Comparison of ENCODE assay signal across 2 cellular contexts in genomic region chr3:57816471-57817105, GRCh38.
TF ChIP-seq lines count a peak whose summit lies in the region.

No MANE protein-coding gene starts in this region.

TF ChIP-seq in GM23338, 12 proteins besides CTCF, POLR2A, EP300 and RAD21 (continued from another document):
- no peak for TF ChIP-seq REST (IDR thresholded peaks at IDR 0.05; ENCODE audit: unreplicated experiment)
- no peak for TF ChIP-seq ZNF114 (CRISPR knock-in tag; IDR thresholded peaks at IDR 0.05)
- no peak for TF ChIP-seq POLR2AphosphoS5 (IDR thresholded peaks at IDR 0.05; ENCODE audit: low read depth)
- TF ChIP-seq, protein P1, sequence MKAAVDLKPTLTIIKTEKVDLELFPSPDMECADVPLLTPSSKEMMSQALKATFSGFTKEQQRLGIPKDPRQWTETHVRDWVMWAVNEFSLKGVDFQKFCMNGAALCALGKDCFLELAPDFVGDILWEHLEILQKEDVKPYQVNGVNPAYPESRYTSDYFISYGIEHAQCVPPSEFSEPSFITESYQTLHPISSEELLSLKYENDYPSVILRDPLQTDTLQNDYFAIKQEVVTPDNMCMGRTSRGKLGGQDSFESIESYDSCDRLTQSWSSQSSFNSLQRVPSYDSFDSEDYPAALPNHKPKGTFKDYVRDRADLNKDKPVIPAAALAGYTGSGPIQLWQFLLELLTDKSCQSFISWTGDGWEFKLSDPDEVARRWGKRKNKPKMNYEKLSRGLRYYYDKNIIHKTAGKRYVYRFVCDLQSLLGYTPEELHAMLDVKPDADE (IDR thresholded peaks at IDR 0.05), result no peak
- no peak for TF ChIP-seq STAT1 (IDR thresholded peaks at IDR 0.05; ENCODE audit: unreplicated experiment)
- TF ChIP-seq EZH2phosphoT487 (IDR thresholded peaks at IDR 0.05; ENCODE audit: unreplicated experiment), result no peak
- TF ChIP-seq ZNF462 (CRISPR knock-in tag; IDR thresholded peaks at IDR 0.05), result no peak
- TF ChIP-seq ZNF331 (CRISPR knock-in tag; IDR thresholded peaks at IDR 0.05; ENCODE audit: low read depth), result no peak
- TF ChIP-seq CREB1 (CRISPR knock-in tag; IDR thresholded peaks at IDR 0.05; ENCODE audit: low read depth), result no peak
- TF ChIP-seq EZH2 (IDR thresholded peaks at IDR 0.05; ENCODE audit: low read depth, unreplicated experiment), result no peak

TF ChIP-seq in K562, 482 proteins besides CTCF, POLR2A, EP300 and RAD21 (continued from another document):
- no peak for TF ChIP-seq NFE2 (IDR thresholded peaks at IDR 0.05; ENCODE audit: low read depth)
- no peak for TF ChIP-seq CTBP1 (IDR thresholded peaks at IDR 0.05; ENCODE audit: borderline replicate concordance)
- 0 out of 2 replicates have a peak, but pooled peaks have one; percentile 8 for TF ChIP-seq EGR1 (conservative IDR thresholded peaks at IDR 0.05)
- no peak for TF ChIP-seq ZNF780A (CRISPR knock-in tag; IDR thresholded peaks at IDR 0.05)
- TF ChIP-seq CHD2 (IDR thresholded peaks at IDR 0.05; ENCODE audit: low read depth, low read length), result no peak
- no peak for TF ChIP-seq RHOXF2B (CRISPR knock-in tag; conservative IDR thresholded peaks at IDR 0.05)
- no peak for TF ChIP-seq RBM22 (IDR thresholded peaks at IDR 0.05; ENCODE audit: low read depth, low read length, poor library complexity, severe bottlenecking)
- TF ChIP-seq BCLAF1 (IDR thresholded peaks at IDR 0.05; ENCODE audit: borderline replicate concordance in 1 of 2, control insufficient read depth in 1 of 2, low read depth in 2 of 2, low read length in 1 of 2), result no peak
